Comparison of ENCODE assay signal across 1 cellular context in the genomic region with DNA sequence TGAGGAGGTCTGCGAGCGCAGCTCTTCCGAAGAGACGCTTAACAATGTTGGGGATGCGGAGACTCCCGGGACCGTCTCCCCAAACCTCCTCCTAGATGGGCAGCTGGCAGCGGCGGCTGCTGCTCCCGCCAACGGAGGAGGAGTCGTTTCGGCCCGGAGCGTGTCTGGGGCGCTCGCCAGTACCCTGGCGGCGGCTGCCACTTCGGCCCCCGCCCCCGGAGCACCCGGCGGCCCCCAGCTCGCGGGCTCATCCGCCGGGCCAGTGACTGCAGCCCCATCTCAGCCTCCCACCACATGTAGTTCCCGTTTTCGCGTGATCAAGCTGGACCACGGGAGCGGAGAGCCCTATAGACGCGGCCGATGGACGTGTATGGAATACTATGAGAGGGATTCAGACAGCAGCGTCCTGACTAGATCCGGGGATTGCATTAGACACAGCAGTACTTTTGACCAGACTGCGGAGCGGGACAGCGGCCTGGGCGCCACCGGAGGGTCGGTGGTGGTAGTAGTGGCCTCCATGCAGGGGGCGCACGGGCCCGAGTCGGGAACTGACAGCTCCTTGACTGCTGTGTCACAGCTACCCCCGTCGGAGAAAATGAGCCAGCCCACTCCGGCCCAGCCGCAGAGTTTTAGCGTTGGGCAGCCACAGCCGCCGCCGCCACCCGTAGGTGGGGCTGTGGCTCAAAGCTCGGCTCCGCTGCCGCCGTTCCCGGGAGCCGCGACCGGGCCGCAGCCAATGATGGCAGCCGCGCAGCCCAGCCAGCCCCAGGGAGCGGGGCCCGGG.
TF ChIP-seq lines count a peak whose summit lies in the region.

No MANE protein-coding gene starts in this region.

TF ChIP-seq in K562, 482 proteins besides CTCF, POLR2A, EP300 and RAD21 (continued from another document and continues in another):
- TF ChIP-seq, protein P1, sequence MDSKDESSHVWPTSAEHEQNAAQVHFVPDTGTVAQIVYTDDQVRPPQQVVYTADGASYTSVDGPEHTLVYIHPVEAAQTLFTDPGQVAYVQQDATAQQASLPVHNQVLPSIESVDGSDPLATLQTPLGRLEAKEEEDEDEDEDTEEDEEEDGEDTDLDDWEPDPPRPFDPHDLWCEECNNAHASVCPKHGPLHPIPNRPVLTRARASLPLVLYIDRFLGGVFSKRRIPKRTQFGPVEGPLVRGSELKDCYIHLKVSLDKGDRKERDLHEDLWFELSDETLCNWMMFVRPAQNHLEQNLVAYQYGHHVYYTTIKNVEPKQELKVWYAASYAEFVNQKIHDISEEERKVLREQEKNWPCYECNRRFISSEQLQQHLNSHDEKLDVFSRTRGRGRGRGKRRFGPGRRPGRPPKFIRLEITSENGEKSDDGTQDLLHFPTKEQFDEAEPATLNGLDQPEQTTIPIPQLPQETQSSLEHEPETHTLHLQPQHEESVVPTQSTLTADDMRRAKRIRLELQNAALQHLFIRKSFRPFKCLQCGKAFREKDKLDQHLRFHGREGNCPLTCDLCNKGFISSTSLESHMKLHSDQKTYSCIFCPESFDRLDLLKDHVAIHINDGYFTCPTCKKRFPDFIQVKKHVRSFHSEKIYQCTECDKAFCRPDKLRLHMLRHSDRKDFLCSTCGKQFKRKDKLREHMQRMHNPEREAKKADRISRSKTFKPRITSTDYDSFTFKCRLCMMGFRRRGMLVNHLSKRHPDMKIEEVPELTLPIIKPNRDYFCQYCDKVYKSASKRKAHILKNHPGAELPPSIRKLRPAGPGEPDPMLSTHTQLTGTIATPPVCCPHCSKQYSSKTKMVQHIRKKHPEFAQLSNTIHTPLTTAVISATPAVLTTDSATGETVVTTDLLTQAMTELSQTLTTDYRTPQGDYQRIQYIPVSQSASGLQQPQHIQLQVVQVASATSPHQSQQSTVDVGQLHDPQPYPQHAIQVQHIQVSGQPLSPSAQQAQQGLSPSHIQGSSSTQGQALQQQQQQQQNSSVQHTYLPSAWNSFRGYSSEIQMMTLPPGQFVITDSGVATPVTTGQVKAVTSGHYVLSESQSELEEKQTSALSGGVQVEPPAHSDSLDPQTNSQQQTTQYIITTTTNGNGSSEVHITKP (IDR thresholded peaks at IDR 0.05; ENCODE audit: partially characterized antibody), result peak; percentile 98
- TF ChIP-seq SP1 (CRISPR knock-in tag; IDR thresholded peaks at IDR 0.05), result peak; percentile 63; the same call in 1 of the 2 replicates
- peak; percentile 24 for TF ChIP-seq NEUROD1 (IDR thresholded peaks at IDR 0.05; ENCODE audit: borderline replicate concordance, low read depth, low read length, partially characterized antibody)
- no peak for TF ChIP-seq RBM17 (IDR thresholded peaks at IDR 0.05; ENCODE audit: borderline replicate concordance, low read depth, low read length)
- peak; percentile 23 to 69; a peak in 2 of 4 replicates for TF ChIP-seq MAZ (CRISPR knock-in tag; conservative IDR thresholded peaks at IDR 0.05 in 1 of 2, IDR thresholded peaks at IDR 0.05 in 1 of 2)
- TF ChIP-seq, protein P2, sequence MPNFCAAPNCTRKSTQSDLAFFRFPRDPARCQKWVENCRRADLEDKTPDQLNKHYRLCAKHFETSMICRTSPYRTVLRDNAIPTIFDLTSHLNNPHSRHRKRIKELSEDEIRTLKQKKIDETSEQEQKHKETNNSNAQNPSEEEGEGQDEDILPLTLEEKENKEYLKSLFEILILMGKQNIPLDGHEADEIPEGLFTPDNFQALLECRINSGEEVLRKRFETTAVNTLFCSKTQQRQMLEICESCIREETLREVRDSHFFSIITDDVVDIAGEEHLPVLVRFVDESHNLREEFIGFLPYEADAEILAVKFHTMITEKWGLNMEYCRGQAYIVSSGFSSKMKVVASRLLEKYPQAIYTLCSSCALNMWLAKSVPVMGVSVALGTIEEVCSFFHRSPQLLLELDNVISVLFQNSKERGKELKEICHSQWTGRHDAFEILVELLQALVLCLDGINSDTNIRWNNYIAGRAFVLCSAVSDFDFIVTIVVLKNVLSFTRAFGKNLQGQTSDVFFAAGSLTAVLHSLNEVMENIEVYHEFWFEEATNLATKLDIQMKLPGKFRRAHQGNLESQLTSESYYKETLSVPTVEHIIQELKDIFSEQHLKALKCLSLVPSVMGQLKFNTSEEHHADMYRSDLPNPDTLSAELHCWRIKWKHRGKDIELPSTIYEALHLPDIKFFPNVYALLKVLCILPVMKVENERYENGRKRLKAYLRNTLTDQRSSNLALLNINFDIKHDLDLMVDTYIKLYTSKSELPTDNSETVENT (CRISPR knock-in tag; IDR thresholded peaks at IDR 0.05), result no peak
- TF ChIP-seq NFXL1 (CRISPR knock-in tag; IDR thresholded peaks at IDR 0.05), result no peak
- TF ChIP-seq SPI1 (IDR thresholded peaks at IDR 0.05; ENCODE audit: borderline replicate concordance, low read depth, low read length), result no peak; the same call in 1 of the 2 replicates
- peak; percentile 29; the same call in 1 of the 2 replicates for TF ChIP-seq CC2D1A (IDR thresholded peaks at IDR 0.05)
- TF ChIP-seq, protein P3, sequence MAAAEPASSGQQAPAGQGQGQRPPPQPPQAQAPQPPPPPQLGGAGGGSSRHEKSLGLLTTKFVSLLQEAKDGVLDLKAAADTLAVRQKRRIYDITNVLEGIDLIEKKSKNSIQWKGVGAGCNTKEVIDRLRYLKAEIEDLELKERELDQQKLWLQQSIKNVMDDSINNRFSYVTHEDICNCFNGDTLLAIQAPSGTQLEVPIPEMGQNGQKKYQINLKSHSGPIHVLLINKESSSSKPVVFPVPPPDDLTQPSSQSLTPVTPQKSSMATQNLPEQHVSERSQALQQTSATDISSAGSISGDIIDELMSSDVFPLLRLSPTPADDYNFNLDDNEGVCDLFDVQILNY (CRISPR knock-in tag; IDR thresholded peaks at IDR 0.05), result no peak
- TF ChIP-seq MEIS2 (IDR thresholded peaks at IDR 0.05; ENCODE audit: partially characterized antibody), result peak; percentile 70
- TF ChIP-seq RBFOX2 (IDR thresholded peaks at IDR 0.05; ENCODE audit: low read depth, low read length), result peak; percentile 87; the same call in 1 of the 2 replicates
- TF ChIP-seq SMARCE1 (IDR thresholded peaks at IDR 0.05), result peak; percentile 65
- TF ChIP-seq HMGN3 (IDR thresholded peaks at IDR 0.05; ENCODE audit: borderline replicate concordance, extremely low read depth, insufficient read length, low read depth, low read length), result peak; percentile 70
- TF ChIP-seq, protein P4, sequence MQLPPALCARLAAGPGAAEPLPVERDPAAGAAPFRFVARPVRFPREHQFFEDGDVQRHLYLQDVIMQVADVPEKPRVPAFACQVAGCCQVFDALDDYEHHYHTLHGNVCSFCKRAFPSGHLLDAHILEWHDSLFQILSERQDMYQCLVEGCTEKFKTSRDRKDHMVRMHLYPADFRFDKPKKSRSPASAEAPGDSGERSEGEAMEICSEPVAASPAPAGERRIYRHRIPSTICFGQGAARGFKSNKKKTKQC (CRISPR knock-in tag; IDR thresholded peaks at IDR 0.05), result peak; percentile 28
- TF ChIP-seq, protein P5, sequence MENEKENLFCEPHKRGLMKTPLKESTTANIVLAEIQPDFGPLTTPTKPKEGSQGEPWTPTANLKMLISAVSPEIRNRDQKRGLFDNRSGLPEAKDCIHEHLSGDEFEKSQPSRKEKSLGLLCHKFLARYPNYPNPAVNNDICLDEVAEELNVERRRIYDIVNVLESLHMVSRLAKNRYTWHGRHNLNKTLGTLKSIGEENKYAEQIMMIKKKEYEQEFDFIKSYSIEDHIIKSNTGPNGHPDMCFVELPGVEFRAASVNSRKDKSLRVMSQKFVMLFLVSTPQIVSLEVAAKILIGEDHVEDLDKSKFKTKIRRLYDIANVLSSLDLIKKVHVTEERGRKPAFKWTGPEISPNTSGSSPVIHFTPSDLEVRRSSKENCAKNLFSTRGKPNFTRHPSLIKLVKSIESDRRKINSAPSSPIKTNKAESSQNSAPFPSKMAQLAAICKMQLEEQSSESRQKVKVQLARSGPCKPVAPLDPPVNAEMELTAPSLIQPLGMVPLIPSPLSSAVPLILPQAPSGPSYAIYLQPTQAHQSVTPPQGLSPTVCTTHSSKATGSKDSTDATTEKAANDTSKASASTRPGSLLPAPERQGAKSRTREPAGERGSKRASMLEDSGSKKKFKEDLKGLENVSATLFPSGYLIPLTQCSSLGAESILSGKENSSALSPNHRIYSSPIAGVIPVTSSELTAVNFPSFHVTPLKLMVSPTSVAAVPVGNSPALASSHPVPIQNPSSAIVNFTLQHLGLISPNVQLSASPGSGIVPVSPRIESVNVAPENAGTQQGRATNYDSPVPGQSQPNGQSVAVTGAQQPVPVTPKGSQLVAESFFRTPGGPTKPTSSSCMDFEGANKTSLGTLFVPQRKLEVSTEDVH (IDR thresholded peaks at IDR 0.05; ENCODE audit: low read depth, partially characterized antibody), result peak; percentile 21
- TF ChIP-seq, protein P6, sequence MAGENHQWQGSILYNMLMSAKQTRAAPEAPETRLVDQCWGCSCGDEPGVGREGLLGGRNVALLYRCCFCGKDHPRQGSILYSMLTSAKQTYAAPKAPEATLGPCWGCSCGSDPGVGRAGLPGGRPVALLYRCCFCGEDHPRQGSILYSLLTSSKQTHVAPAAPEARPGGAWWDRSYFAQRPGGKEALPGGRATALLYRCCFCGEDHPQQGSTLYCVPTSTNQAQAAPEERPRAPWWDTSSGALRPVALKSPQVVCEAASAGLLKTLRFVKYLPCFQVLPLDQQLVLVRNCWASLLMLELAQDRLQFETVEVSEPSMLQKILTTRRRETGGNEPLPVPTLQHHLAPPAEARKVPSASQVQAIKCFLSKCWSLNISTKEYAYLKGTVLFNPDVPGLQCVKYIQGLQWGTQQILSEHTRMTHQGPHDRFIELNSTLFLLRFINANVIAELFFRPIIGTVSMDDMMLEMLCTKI (IDR thresholded peaks at IDR 0.05; ENCODE audit: partially characterized antibody), result no peak
- TF ChIP-seq, protein P7, sequence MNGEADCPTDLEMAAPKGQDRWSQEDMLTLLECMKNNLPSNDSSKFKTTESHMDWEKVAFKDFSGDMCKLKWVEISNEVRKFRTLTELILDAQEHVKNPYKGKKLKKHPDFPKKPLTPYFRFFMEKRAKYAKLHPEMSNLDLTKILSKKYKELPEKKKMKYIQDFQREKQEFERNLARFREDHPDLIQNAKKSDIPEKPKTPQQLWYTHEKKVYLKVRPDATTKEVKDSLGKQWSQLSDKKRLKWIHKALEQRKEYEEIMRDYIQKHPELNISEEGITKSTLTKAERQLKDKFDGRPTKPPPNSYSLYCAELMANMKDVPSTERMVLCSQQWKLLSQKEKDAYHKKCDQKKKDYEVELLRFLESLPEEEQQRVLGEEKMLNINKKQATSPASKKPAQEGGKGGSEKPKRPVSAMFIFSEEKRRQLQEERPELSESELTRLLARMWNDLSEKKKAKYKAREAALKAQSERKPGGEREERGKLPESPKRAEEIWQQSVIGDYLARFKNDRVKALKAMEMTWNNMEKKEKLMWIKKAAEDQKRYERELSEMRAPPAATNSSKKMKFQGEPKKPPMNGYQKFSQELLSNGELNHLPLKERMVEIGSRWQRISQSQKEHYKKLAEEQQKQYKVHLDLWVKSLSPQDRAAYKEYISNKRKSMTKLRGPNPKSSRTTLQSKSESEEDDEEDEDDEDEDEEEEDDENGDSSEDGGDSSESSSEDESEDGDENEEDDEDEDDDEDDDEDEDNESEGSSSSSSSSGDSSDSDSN (IDR thresholded peaks at IDR 0.05; ENCODE audit: borderline replicate concordance in 1 of 2, low read depth in 2 of 2, low read length in 2 of 2), result peak; percentile 86 to 95; a peak in 3 of 4 replicates
- TF ChIP-seq, protein P8, sequence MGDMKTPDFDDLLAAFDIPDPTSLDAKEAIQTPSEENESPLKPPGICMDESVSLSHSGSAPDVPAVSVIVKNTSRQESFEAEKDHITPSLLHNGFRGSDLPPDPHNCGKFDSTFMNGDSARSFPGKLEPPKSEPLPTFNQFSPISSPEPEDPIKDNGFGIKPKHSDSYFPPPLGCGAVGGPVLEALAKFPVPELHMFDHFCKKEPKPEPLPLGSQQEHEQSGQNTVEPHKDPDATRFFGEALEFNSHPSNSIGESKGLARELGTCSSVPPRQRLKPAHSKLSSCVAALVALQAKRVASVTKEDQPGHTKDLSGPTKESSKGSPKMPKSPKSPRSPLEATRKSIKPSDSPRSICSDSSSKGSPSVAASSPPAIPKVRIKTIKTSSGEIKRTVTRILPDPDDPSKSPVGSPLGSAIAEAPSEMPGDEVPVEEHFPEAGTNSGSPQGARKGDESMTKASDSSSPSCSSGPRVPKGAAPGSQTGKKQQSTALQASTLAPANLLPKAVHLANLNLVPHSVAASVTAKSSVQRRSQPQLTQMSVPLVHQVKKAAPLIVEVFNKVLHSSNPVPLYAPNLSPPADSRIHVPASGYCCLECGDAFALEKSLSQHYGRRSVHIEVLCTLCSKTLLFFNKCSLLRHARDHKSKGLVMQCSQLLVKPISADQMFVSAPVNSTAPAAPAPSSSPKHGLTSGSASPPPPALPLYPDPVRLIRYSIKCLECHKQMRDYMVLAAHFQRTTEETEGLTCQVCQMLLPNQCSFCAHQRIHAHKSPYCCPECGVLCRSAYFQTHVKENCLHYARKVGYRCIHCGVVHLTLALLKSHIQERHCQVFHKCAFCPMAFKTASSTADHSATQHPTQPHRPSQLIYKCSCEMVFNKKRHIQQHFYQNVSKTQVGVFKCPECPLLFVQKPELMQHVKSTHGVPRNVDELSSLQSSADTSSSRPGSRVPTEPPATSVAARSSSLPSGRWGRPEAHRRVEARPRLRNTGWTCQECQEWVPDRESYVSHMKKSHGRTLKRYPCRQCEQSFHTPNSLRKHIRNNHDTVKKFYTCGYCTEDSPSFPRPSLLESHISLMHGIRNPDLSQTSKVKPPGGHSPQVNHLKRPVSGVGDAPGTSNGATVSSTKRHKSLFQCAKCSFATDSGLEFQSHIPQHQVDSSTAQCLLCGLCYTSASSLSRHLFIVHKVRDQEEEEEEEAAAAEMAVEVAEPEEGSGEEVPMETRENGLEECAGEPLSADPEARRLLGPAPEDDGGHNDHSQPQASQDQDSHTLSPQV (IDR thresholded peaks at IDR 0.05), result 0 out of 2 replicates have a peak, but pooled peaks have one; percentile 39
- peak; percentile 34 for TF ChIP-seq HCFC1 (IDR thresholded peaks at IDR 0.05; ENCODE audit: low read depth, low read length)
- TF ChIP-seq, protein P9, sequence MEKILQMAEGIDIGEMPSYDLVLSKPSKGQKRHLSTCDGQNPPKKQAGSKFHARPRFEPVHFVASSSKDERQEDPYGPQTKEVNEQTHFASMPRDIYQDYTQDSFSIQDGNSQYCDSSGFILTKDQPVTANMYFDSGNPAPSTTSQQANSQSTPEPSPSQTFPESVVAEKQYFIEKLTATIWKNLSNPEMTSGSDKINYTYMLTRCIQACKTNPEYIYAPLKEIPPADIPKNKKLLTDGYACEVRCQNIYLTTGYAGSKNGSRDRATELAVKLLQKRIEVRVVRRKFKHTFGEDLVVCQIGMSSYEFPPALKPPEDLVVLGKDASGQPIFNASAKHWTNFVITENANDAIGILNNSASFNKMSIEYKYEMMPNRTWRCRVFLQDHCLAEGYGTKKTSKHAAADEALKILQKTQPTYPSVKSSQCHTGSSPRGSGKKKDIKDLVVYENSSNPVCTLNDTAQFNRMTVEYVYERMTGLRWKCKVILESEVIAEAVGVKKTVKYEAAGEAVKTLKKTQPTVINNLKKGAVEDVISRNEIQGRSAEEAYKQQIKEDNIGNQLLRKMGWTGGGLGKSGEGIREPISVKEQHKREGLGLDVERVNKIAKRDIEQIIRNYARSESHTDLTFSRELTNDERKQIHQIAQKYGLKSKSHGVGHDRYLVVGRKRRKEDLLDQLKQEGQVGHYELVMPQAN (IDR thresholded peaks at IDR 0.05; ENCODE audit: borderline replicate concordance), result no peak
- TF ChIP-seq, protein P10, sequence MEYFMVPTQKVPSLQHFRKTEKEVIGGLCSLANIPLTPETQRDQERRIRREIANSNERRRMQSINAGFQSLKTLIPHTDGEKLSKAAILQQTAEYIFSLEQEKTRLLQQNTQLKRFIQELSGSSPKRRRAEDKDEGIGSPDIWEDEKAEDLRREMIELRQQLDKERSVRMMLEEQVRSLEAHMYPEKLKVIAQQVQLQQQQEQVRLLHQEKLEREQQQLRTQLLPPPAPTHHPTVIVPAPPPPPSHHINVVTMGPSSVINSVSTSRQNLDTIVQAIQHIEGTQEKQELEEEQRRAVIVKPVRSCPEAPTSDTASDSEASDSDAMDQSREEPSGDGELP (CRISPR knock-in tag; IDR thresholded peaks at IDR 0.05; ENCODE audit: borderline replicate concordance), result peak; percentile 67; the same call in 1 of the 2 replicates
- peak; percentile 66 for TF ChIP-seq ZBTB7A (IDR thresholded peaks at IDR 0.05; ENCODE audit: borderline replicate concordance, control insufficient read depth, low read depth, low read length)
